ENCODE assay signal across 16 cellular contexts in the genomic region with DNA sequence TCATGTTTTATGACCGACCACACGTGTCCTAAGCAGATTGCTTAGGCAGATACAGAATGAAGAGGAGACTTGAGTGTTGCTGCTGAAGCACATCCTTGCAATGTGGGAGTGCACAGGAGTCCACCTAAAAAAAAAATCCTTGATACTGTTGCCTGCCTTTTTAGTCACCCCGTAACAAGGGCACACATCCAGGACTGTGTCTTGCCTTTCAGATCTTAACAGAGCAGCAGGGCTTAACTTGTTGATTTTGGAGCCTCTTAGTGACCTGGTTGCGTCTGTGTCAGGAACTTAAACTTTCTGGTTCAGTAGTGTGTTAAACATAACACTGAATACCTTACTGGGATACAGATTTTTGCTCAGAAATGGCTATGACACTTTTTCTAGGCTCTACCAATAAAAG.
"Had no signal": no experiment of that assay in that cellular context is flagged by ENCODE, and none has a peak within 500 bp of the region (broad histone marks: within the 10 kb centered on the region; RNA-seq: fewer than 3 reads in every experiment).

No MANE protein-coding gene starts in this region.

- H3K36me3 ChIP-seq: ovary had no signal

- DNase-seq: erythroblast; foreskin keratinocyte; mesendoderm; naive B cell; nucleus accumbens; ovary; sigmoid colon; stimulated activated CD4-positive, alpha-beta T cell treated with anti-CD3 and anti-CD28 coated beads, Interleukin-2, amount 100 ng/mL, for 24 hours; stimulated activated naive CD4-positive, alpha-beta T cell; stomach; upper lobe of left lung had no signal

- H3K27ac ChIP-seq: foreskin keratinocyte, ovary, right atrium auricular region, sigmoid colon, skin epidermis, stomach, upper lobe of left lung, vagina had no signal

- ATAC-seq: foreskin keratinocyte had no signal

- H3K27ac Mint-ChIP-seq: dendritic cell treated with granulocyte-macrophage colony-stimulating factor and Interleukin-4, amounts not matched to agents 40 ng/mL and 50 ng/mL, for 4 days had no signal

- H3K4me3 Mint-ChIP-seq: dendritic cell treated with granulocyte-macrophage colony-stimulating factor and Interleukin-4, amounts not matched to agents 40 ng/mL and 50 ng/mL, for 4 days; naive B cell; neural crest cell had no signal

- H3K4me3 ChIP-seq: ovary, right atrium auricular region, sigmoid colon, skin epidermis, stomach, upper lobe of left lung, vagina had no signal

- H3K27me3 Mint-ChIP-seq: dendritic cell treated with granulocyte-macrophage colony-stimulating factor and Interleukin-4, amounts not matched to agents 40 ng/mL and 50 ng/mL, for 4 days; naive B cell had no signal

- H3K9me3 Mint-ChIP-seq: dendritic cell treated with granulocyte-macrophage colony-stimulating factor and Interleukin-4, amounts not matched to agents 40 ng/mL and 50 ng/mL, for 4 days; naive B cell; neural crest cell had no signal

- H3K9me3 ChIP-seq: ovary, right atrium auricular region, sigmoid colon, stomach, upper lobe of left lung, vagina had no signal

- H3K27me3 ChIP-seq: foreskin keratinocyte, ovary, right atrium auricular region, sigmoid colon, stomach, upper lobe of left lung, vagina had no signal
